9 cellular contexts compared by ENCODE assay signal in the genomic region with DNA sequence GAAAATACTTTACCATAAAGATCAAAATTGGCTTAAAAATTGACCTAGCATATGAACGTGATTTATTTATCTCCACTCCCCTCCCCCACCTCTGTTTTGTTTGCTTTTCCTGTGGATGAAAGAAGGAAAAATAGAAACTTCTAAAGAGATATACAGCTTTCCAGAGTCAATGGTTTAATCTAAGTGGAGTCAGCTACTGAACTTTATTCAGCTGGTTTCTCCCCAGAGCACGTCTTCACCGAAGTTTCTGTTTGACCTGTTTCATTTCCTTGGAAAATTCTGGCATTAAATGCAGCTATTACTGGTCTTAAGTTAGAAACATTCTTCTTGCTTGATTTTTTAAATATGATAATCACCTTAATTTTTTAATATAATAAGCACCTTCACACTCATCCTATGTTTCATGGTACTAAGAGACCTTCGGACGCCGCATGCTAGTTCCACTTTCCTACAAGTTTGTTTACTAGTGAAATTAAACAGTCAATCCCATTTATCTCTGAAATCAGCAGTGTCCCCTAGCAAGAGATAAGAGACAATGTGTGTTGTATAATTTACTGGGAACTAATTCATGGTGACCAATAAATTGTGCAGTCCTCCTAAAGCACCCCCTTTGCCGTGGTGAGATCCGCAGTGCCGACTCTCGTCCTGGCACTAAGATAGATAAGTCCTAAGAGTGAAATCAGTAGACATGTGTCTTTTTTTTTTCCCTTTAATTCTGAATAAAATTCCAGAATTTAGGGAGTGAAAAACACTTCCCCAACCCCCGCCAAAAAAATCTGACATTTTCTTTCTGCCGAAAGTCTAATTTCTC.
"Had no signal": no experiment of that assay in that cellular context is flagged by ENCODE, and none has a peak within 500 bp of the region (broad histone marks: within the 10 kb centered on the region; RNA-seq: fewer than 3 reads in every experiment).

No MANE protein-coding gene starts in this region.

- H3K4me3 ChIP-seq: SK-N-MC, tibial nerve had no signal

- H3K4me1 ChIP-seq: gastrocnemius medialis had no signal

- DNase-seq: activated B cell treated with CpG ODN at 0.5 μM for 24 hours; activated CD4-positive, alpha-beta T cell treated with anti-CD3 and anti-CD28 coated beads, Interleukin-2, amount 10 ng/mL, durations not matched to agents 24 days and 14 days; activated naive CD4-positive, alpha-beta T cell treated with anti-CD3 and anti-CD28 coated beads for 36 hours; gastrocnemius medialis; kidney; naive thymus-derived CD8-positive, alpha-beta T cell; occipital lobe had no signal

- H3K27ac ChIP-seq: gastrocnemius medialis, SK-N-MC, tibial nerve had no signal

- H3K27me3 ChIP-seq: gastrocnemius medialis, tibial nerve had no signal

- ATAC-seq: gastrocnemius medialis; naive thymus-derived CD8-positive, alpha-beta T cell had no signal

- H3K36me3 ChIP-seq: gastrocnemius medialis, tibial nerve had no signal

- H3K9me3 ChIP-seq: gastrocnemius medialis, tibial nerve had no signal
